In the genomic region with DNA sequence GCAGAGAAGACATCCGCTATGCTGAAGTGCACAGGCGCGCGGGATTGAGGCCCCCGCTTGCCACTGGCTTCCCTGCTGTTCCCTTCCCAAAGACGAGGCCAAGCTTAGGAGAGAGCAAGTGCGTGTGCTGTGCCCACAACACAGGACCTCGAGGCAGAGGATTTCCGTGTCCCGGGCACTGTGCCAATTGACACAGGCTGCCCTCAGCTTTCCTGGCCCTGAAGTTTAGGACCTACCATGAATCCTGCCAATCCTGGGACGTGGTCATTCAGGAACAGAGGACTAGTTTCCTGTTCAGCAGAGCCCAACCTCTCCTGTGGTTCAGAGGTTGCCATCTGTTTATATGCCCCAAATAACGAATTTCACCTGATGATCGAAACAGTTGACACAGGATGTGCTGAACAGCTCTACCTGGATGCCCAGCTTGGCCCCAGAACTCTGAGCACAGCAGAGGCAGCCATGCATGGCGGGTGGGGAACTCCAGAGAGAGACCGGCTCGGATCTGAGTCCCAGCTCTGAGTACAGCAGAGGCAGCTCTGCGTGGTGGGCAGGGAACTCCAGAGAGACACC, we compare ENCODE assay signal across 12 cellular contexts. TPM values are rescaled to one million over a fixed set of nuclear protein-coding genes. Genes with fewer than 3 reads are reported as not detected.
DNase-seq lines count a peak whose midpoint lies in the region; ATAC-seq, FAIRE-seq and TF ChIP-seq lines count a peak whose summit lies in the region.
"Had no signal": no experiment of that assay in that cellular context is flagged by ENCODE, and none has a peak within 500 bp of the region (broad histone marks: within the 10 kb centered on the region; RNA-seq: fewer than 3 reads in every experiment).

No MANE protein-coding gene starts in this region.

- DNase-seq in GM12892 (ENCODE audit: insufficient read length): peak; percentile 61
- no peak for DNase-seq in T1000 (lab: John Stamatoyannopoulos, UW)
- no peak for DNase-seq in NCI-H1417 (lab: John Stamatoyannopoulos, UW)
- no peak for DNase-seq in hepatic stellate cell (ENCODE audit: low spot score)
- DNase-seq in CD8-positive, alpha-beta T cell: no peak
- DNase-seq: H9; stimulated activated naive CD4-positive, alpha-beta T cell treated with Interleukin-2 at 50 U/mL for 16 hours had no signal

- no peaks in the 10 kb centered on the region for H3K27me3 ChIP-seq in mucosa of rectum (ENCODE audit: control insufficient read depth in 2 of 2, insufficient read depth in 2 of 2, low read length in 2 of 2)
- H3K27me3 ChIP-seq in CD8-positive, alpha-beta T cell (ENCODE audit: insufficient read depth, low read length): no peaks in the 10 kb centered on the region

- TF ChIP-seq POLR2A in GM12892 (IDR thresholded peaks at IDR 0.05; ENCODE audit: low read depth, low read length): no peak

- TF ChIP-seq CTCF in CD8-positive, alpha-beta T cell (IDR thresholded peaks at IDR 0.05): no peak

- peaks cover 41 to 48% of the 10 kb centered on the region in 2 donors for H3K36me3 ChIP-seq in mucosa of rectum (ENCODE audit: control insufficient read depth in 2 of 2, insufficient read depth in 2 of 2, low read length in 2 of 2)
- peaks cover 7% of the 10 kb centered on the region for H3K36me3 ChIP-seq in CD8-positive, alpha-beta T cell (ENCODE audit: insufficient read depth, low read length)

- CTCF ChIA-PET in CD8-positive, alpha-beta T cell (lab: Charles Lee): interaction anchor here (1.4 to 4.2 kb wide), 4 partner anchors 8 to 225 kb away, joined by 3 to 21 read pairs (median 5); no protein-coding TSS in a partner anchor

- peaks cover 7% of the 10 kb centered on the region for H3K36me3 Mint-ChIP-seq in IgD-negative memory B cell
- peaks cover 58% of the 10 kb centered on the region for H3K36me3 Mint-ChIP-seq in CD8-positive, alpha-beta T cell

- no peaks in the 10 kb centered on the region for H3K27me3 Mint-ChIP-seq in IgD-negative memory B cell
- no peaks in the 10 kb centered on the region for H3K27me3 Mint-ChIP-seq in CD8-positive, alpha-beta T cell (ENCODE audit: low read depth)

- peak overlapping the region; percentile 38 to 61 for H3K27ac ChIP-seq in mucosa of rectum (ENCODE audit: low read depth in 2 of 2, low read length in 2 of 2)
- H3K27ac ChIP-seq in CD8-positive, alpha-beta T cell (ENCODE audit: low read depth, low read length): no peak overlapping the region
- H3K27ac ChIP-seq: SK-N-MC had no signal

- intact Hi-C loops in CD8-positive, alpha-beta T cell (cut with DNase I, micrococcal nuclease): loop anchor here in 1 of 2 experiments (2.0 to 5.0 kb wide), 2 partner anchors 83 to 391 kb away; no protein-coding TSS in a partner anchor

- H3K4me3 ChIP-seq in mucosa of rectum (ENCODE audit: low read length in 2 of 2): no peak overlapping the region
- no peak overlapping the region for H3K4me3 ChIP-seq in CD8-positive, alpha-beta T cell (ENCODE audit: low read depth, low read length)
- H3K4me3 ChIP-seq: SK-N-MC had no signal

- H3K9me3 Mint-ChIP-seq in IgD-negative memory B cell: no peaks in the 10 kb centered on the region
- H3K9me3 Mint-ChIP-seq in CD8-positive, alpha-beta T cell: no peaks in the 10 kb centered on the region
- H3K9me3 Mint-ChIP-seq: H9 had no signal

- peaks cover 27 to 37% of the 10 kb centered on the region in 2 donors for H3K4me1 ChIP-seq in mucosa of rectum (ENCODE audit: control insufficient read depth in 2 of 2, insufficient read depth in 2 of 2, low read length in 2 of 2)
- H3K4me1 ChIP-seq in CD8-positive, alpha-beta T cell (ENCODE audit: insufficient read depth, low read length): peaks cover 6% of the 10 kb centered on the region

- peak; percentile 96 for FAIRE-seq in GM12892 (lab: Jason Lieb, UNC)
- FAIRE-seq: colon had no signal

- H3K4me1 Mint-ChIP-seq in IgD-negative memory B cell: peaks cover 46 to 58% (median 49%) of the 10 kb centered on the region in 3 donors
- peaks cover 22% of the 10 kb centered on the region for H3K4me1 Mint-ChIP-seq in CD8-positive, alpha-beta T cell (ENCODE audit: low read depth)

- POLR2A ChIA-PET in CD8-positive, alpha-beta T cell (lab: Charles Lee): no interaction called here

- H3K9me3 ChIP-seq in mucosa of rectum (ENCODE audit: control insufficient read depth in 2 of 2, low read length in 2 of 2): no peaks in the 10 kb centered on the region
- H3K9me3 ChIP-seq in CD8-positive, alpha-beta T cell (ENCODE audit: low read length): no peaks in the 10 kb centered on the region

- H3K27ac Mint-ChIP-seq in IgD-negative memory B cell: peak overlapping the region; percentile 90 to 97 (median 92)
- H3K27ac Mint-ChIP-seq in CD8-positive, alpha-beta T cell: no peak overlapping the region
- H3K27ac Mint-ChIP-seq: H9 had no signal

- ATAC-seq in GM21529 (IDR thresholded peaks at IDR 0.05; ENCODE audit: unreplicated experiment): peak; percentile 52
- no peak for ATAC-seq in CD8-positive, alpha-beta T cell

- H3K4me3 Mint-ChIP-seq in IgD-negative memory B cell: peak overlapping the region; percentile 49 to 89 (median 81)
- no peak overlapping the region for H3K4me3 Mint-ChIP-seq in CD8-positive, alpha-beta T cell
- H3K4me3 Mint-ChIP-seq: H9 had no signal

- H3K9ac ChIP-seq in mucosa of rectum (ENCODE audit: low read depth in 1 of 2, low read length in 2 of 2): no peak overlapping the region

RNA-seq across cellular contexts. Expression of a gene that starts 22.0 kb away (rescaled TPM):
- 15.2 TPM for polyA plus RNA-seq in GM12892 (2012; ENCODE audit: missing spikeins)
- 14.8 TPM for polyA plus RNA-seq in IgD-negative memory B cell
- total RNA-seq in CD8-positive, alpha-beta T cell: 10 to 100 TPM; 24.2 to 25.9 TPM

RNA-seq across cellular contexts. Expression of a gene that starts 39.7 kb away (rescaled TPM):
- polyA plus RNA-seq in GM12892 (2012; ENCODE audit: missing spikeins): 1.9 TPM
- not detected for polyA plus RNA-seq in IgD-negative memory B cell
- total RNA-seq in CD8-positive, alpha-beta T cell: under 1 TPM in 1 of 2 experiments, not detected in 1; 0.16 TPM
